In the genomic region with DNA sequence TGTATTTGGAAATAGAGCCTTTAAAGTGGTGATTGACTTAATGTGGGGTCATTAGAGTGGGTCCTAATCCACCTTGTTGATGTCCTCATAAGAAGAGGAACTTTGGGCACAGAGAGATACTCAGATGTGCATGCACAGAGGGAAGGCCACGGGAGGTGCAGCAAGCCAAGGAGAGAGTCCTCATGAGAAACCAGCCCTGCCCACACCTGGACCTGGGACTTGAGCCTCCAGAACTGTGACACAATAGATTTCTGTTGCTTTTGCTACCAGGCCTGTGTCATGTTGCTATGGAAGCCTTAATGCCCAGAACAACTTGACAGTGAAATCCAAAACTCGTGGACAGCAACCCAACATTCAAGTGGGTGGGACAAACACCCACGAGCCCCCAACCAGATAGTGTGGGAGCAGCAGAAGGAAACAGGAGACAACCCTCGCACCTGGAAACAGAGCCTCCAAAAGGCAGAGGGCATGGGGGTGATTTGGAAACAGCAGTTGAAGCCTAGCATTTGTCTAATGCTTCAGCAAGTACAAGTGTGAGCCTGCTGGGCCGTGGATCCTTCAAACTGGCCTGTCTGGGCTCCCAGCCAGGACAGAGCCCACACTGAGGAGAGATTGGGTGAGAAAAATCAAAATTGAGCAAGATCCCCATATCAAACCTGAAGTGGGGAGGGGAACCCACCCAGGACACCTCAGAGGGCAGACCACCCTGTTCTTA, we compare ENCODE assay signal across 19 cellular contexts.
DNase-seq lines count a peak whose midpoint lies in the region; ATAC-seq and TF ChIP-seq lines count a peak whose summit lies in the region.
"Had no signal": no experiment of that assay in that cellular context is flagged by ENCODE, and none has a peak within 500 bp of the region (broad histone marks: within the 10 kb centered on the region; RNA-seq: fewer than 3 reads in every experiment).

No MANE protein-coding gene starts in this region.

- H3K4me3 ChIP-seq in endodermal cell (ENCODE audit: low read length) (no peak overlapping the region), stomach (no peak overlapping the region)
- H3K4me3 ChIP-seq: GM23248, K562 had no signal

- H3K27me3 Mint-ChIP-seq in endodermal cell (ENCODE audit: insufficient read depth), result peaks cover 5% of the 10 kb centered on the region

- H3K9me3 ChIP-seq in endodermal cell (ENCODE audit: control insufficient read depth, low read length) (no peaks in the 10 kb centered on the region), stomach (no peaks in the 10 kb centered on the region)

- H3K4me1 ChIP-seq in endodermal cell (ENCODE audit: control insufficient read depth, insufficient read depth, low read length) (no peaks in the 10 kb centered on the region), stomach (peaks cover 0 to 6% (median 4%) of the 10 kb centered on the region in 4 donors)

- intact Hi-C loops in stomach (cut with DNase I; ENCODE audit: low total_unique reads), result no loop called here

- TF ChIP-seq POLR2A in stomach (IDR thresholded peaks at IDR 0.05), result no peak

- no peaks in the 10 kb centered on the region for H3K27me3 ChIP-seq in endodermal cell (ENCODE audit: control insufficient read depth, insufficient read depth, low read length, poor library complexity, severe bottlenecking)
- no peaks in the 10 kb centered on the region for H3K27me3 ChIP-seq in stomach

- TF ChIP-seq CTCF in endodermal cell (conservative IDR thresholded peaks at IDR 0.05) (no peak), stomach (IDR thresholded peaks at IDR 0.05) (no peak)

- ATAC-seq in GM21576 (IDR thresholded peaks at IDR 0.05; ENCODE audit: unreplicated experiment), result no peak
- ATAC-seq: K562, SK-N-SH treated with all-trans-retinoic acid at 6 μM for 48 hours had no signal

- no peaks in the 10 kb centered on the region for H3K9me3 Mint-ChIP-seq in endodermal cell

- no peaks in the 10 kb centered on the region for H3K4me1 Mint-ChIP-seq in endodermal cell
- H3K4me1 Mint-ChIP-seq: CD14-positive monocyte had no signal

- no peak overlapping the region for H3K27ac Mint-ChIP-seq in endodermal cell

- no peaks in the 10 kb centered on the region for H3K36me3 Mint-ChIP-seq in endodermal cell (ENCODE audit: low read depth)
- H3K36me3 Mint-ChIP-seq: CD14-positive monocyte had no signal

- DNase-seq in G401 (ENCODE audit: low spot score) (peak; percentile 25), endodermal cell (peak; percentile 17), stomach (peak; percentile 17), amygdala (lab: John Stamatoyannopoulos, UW) (no peak)
- no peak for DNase-seq in stimulated activated CD4-positive, alpha-beta T cell treated with anti-CD3 and anti-CD28 coated beads, Interleukin-1b, Interleukin-23, amount 100 ng/mL, for 48 hours
- DNase-seq: AML-193, COR-L47, DMS 273 treated with DMSO at 0.1 percent for 48 hours, EL, GM23248, NCI-H1105 treated with DMSO at 0.1 percent for 48 hours, NCI-H1694 treated with DMSO at 0.1 percent for 48 hours, NCI-H748 treated with DMSO at 0.1 percent for 48 hours, OCI-M1 had no signal

- no peak overlapping the region for H3K9ac ChIP-seq in endodermal cell (ENCODE audit: extremely low read depth, low read length, poor library complexity, severe bottlenecking)
- H3K9ac ChIP-seq: GM23248 had no signal

- H3K36me3 ChIP-seq in endodermal cell (ENCODE audit: control insufficient read depth, insufficient read depth, low read length) (no peaks in the 10 kb centered on the region), stomach (no peaks in the 10 kb centered on the region)

- no peak overlapping the region for H3K27ac ChIP-seq in endodermal cell (ENCODE audit: low read depth, low read length)
- H3K27ac ChIP-seq in stomach, result no peak overlapping the region
- H3K27ac ChIP-seq: GM23248 had no signal

- TF ChIP-seq EP300 in Ishikawa (IDR thresholded peaks at IDR 0.05; ENCODE audit: borderline replicate concordance) (no peak), stomach (IDR thresholded peaks at IDR 0.05) (no peak)

- in situ Hi-C loops in G401 (cut with HindIII; ENCODE audit: low sequenced_read_pairs), result no loop called here

- no peak overlapping the region for H3K4me3 Mint-ChIP-seq in endodermal cell
- H3K4me3 Mint-ChIP-seq: CD14-positive monocyte had no signal

- WGBS in endodermal cell (ENCODE audit: insufficient coverage in 1 of 2, insufficient read length in 1 of 2), 2 experiments, result 91 to 100% methylated on average over 5 of the region's 5 CpGs
- WGBS in stomach, 5 donors, result 79 to 88% (median 85%) methylated on average over 5 of the region's 5 CpGs

- TF ChIP-seq RAD21 in Ishikawa (IDR thresholded peaks at IDR 0.05; ENCODE audit: low read depth), result no peak

TF ChIP-seq in Ishikawa, 13 proteins besides CTCF, POLR2A, EP300 and RAD21:
- TF ChIP-seq CEBPB (IDR thresholded peaks at IDR 0.05) (0 out of 2 replicates have a peak, but pooled peaks have one; percentile 6), CREB1 (IDR thresholded peaks at IDR 0.05; ENCODE audit: low read depth) (no peak), NFIC (IDR thresholded peaks at IDR 0.05) (peak; percentile 42; the same call in 1 of the 2 replicates)
TF ChIP-seq in Ishikawa: peak in this region for 2.

Comparison
In these comparisons a context has a peak if more than half of its experiments do, and no peak if none do; other contexts are left out.
1. DNase-seq: peak in G401 (single experiment), endodermal cell (single experiment) and stomach (single experiment); none in stimulated activated CD4-positive, alpha-beta T cell treated with anti-CD3 and anti-CD28 coated beads, Interleukin-1b, Interleukin-23, amount 100 ng/mL, for 48 hours (single experiment) and amygdala (0 of 56).